ENCODE assay signal across 27 cellular contexts in genomic region chr20:50270034-50270395, GRCh38.
"Had no signal": no experiment of that assay in that cellular context is flagged by ENCODE, and none has a peak within 500 bp of the region (broad histone marks: within the 10 kb centered on the region; RNA-seq: fewer than 3 reads in every experiment).

No MANE protein-coding gene starts in this region.

- H3K79me2 ChIP-seq: hepatocyte had no signal

- DNase-seq: activated CD4-positive, alpha-beta T cell treated with anti-CD3 and anti-CD28 coated beads, Interleukin-2, amount 10 ng/mL, durations not matched to agents 7 days and 5 days; activated CD4-positive, CD25-positive, alpha-beta regulatory T cell treated with anti-CD3 and anti-CD28 coated beads, Interleukin-2, amount 50 U/mL, for 72 hours; activated CD8-positive, alpha-beta memory T cell treated with anti-CD3 and anti-CD28 coated beads for 24 hours; activated CD8-positive, alpha-beta memory T cell treated with anti-CD3 and anti-CD28 coated beads, Interleukin-2, amount 50 U/mL, for 4 hours; activated T-cell treated with anti-CD3 and anti-CD28 coated beads, Interleukin-2, amount 50 U/mL, for 24 hours; brain microvascular endothelial cell; effector memory CD8-positive, alpha-beta T cell; foreskin melanocyte; kidney glomerular epithelial cell; mesendoderm; naive B cell; sigmoid colon; stimulated activated CD4-positive, alpha-beta T cell treated with anti-CD3 and anti-CD28 coated beads, Interleukin-4, amount 100 ng/mL, for 1 hour; stimulated activated naive CD4-positive, alpha-beta T cell; T-helper 1 cell; WERI-Rb-1 had no signal

- FAIRE-seq: colon, endothelial cell of umbilical vein, TTC549 had no signal

- H3K4me3 ChIP-seq: ascending aorta, dorsolateral prefrontal cortex, hepatocyte, sigmoid colon, thoracic aorta, upper lobe of right lung had no signal

- H3K9me3 ChIP-seq: ascending aorta, sigmoid colon, thoracic aorta, upper lobe of right lung had no signal

- H3K27ac ChIP-seq: ascending aorta, brain microvascular endothelial cell, hepatocyte, thoracic aorta, WERI-Rb-1 had no signal

- H2AFZ ChIP-seq: hepatocyte had no signal

- H3K27me3 ChIP-seq: ascending aorta, brain microvascular endothelial cell, dorsolateral prefrontal cortex, hepatocyte, sigmoid colon, upper lobe of right lung had no signal

- H3K36me3 ChIP-seq: ascending aorta, brain microvascular endothelial cell, sigmoid colon, thoracic aorta, upper lobe of right lung, WERI-Rb-1 had no signal

- H3K4me2 ChIP-seq: hepatocyte had no signal

- ATAC-seq: activated naive CD4-positive, alpha-beta T cell treated with anti-CD3 and anti-CD28 coated beads, Interleukin-2, amount 50 U/mL, for 72 hours; activated T-helper 17 cell treated with anti-CD3 and anti-CD28 coated beads, Interleukin-2, amount 50 U/mL, for 72 hours; effector memory CD8-positive, alpha-beta T cell; esophagus mucosa had no signal
